ENCODE assay signal across 10 cellular contexts in the genomic region with DNA sequence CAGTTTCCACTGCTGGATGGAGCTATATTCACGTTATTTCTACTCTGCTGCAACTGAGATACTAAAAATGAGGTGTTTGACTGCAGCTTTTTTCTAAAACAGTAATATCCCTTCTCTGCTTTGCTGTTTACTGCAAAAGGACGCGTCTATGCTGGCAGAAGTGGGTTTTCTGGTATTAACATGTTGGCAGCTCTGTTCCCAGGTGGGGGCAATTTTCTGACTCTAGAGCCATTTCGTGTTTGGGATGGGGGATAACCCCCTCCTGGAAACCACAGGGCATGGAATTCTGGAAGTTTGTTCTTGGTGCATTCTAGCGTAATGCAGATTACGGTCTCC. TPM values are rescaled to one million over a fixed set of nuclear protein-coding genes. Genes with fewer than 3 reads are reported as not detected.
DNase-seq lines count a peak whose midpoint lies in the region; ATAC-seq and TF ChIP-seq lines count a peak whose summit lies in the region.
"Had no signal": no experiment of that assay in that cellular context is flagged by ENCODE, and none has a peak within 500 bp of the region (broad histone marks: within the 10 kb centered on the region; RNA-seq: fewer than 3 reads in every experiment).

No MANE protein-coding gene starts in this region.

- H3K27me3 ChIP-seq in GM23338 (ENCODE audit: insufficient read depth): no peaks in the 10 kb centered on the region
- H3K27me3 ChIP-seq in esophagus squamous epithelium: no peaks in the 10 kb centered on the region
- H3K27me3 ChIP-seq in spleen (replicated peaks in 1 of 7): no peaks in the 10 kb centered on the region

- H3K4me1 Mint-ChIP-seq in GM23338: peaks cover 54% of the 10 kb centered on the region

- no peak for ATAC-seq in GM23338

- WGBS in esophagus squamous epithelium, 2 donors: 46 to 59% methylated on average over 4 to 5 of the region's 6 CpGs
- WGBS in spleen, 5 donors: 8 to 34% (median 17%) methylated on average over 6 of the region's 6 CpGs

- peaks cover 3% of the 10 kb centered on the region; the same call in 1 of the 2 replicates for H3K36me3 ChIP-seq in GM23338 (ENCODE audit: insufficient read depth)
- peaks cover 5% of the 10 kb centered on the region; the same call in 1 of the 2 replicates for H3K36me3 ChIP-seq in SK-N-MC (ENCODE audit: insufficient read depth, low read length)
- peaks cover 8 to 60% (median 15%) of the 10 kb centered on the region in 3 donors for H3K36me3 ChIP-seq in esophagus squamous epithelium
- H3K36me3 ChIP-seq in spleen: peaks cover 0 to 81% (median 9%) of the 10 kb centered on the region in 6 donors

- peak overlapping the region; percentile 74; the same call in 1 of the 2 replicates for H3K27ac Mint-ChIP-seq in GM23338

- H3K9me3 ChIP-seq in SK-N-MC (ENCODE audit: low read depth, low read length) (no peaks in the 10 kb centered on the region), esophagus squamous epithelium (no peaks in the 10 kb centered on the region), spleen (no peaks in the 10 kb centered on the region)

- peaks cover 85% of the 10 kb centered on the region for H3K79me2 ChIP-seq in GM23338 (replicated peaks; ENCODE audit: insufficient read depth)

- H3K27me3 Mint-ChIP-seq in GM23338 (ENCODE audit: insufficient read depth, low read depth, poor library complexity): peaks cover 4% of the 10 kb centered on the region

- intact Hi-C loops in esophagus squamous epithelium (cut with DNase I) (no loop called here), spleen (cut with DNase I; ENCODE audit: low total_unique reads) (no loop called here)

- peak overlapping the region; percentile 61; the same call in 2 of the 3 replicates for H3K4me3 Mint-ChIP-seq in GM23338

- H3K4me1 ChIP-seq in GM23338 (ENCODE audit: insufficient read depth) (peaks cover 23% of the 10 kb centered on the region), esophagus squamous epithelium (peaks cover 88 to 93% (median 90%) of the 10 kb centered on the region in 3 donors), spleen (peaks cover 87 to 93% (median 89%) of the 10 kb centered on the region in 6 donors)

- peaks cover 15% of the 10 kb centered on the region; the same call in 2 of the 3 replicates for H3K36me3 Mint-ChIP-seq in GM23338 (ENCODE audit: low read depth)

- H3K27ac ChIP-seq in GM23338 (ENCODE audit: low read depth) (peak overlapping the region; percentile 40; the same call in 1 of the 2 replicates), SK-N-MC (peak overlapping the region; percentile 96), esophagus squamous epithelium (peak overlapping the region; percentile 52 to 98 (median 95)), spleen (peak overlapping the region; percentile 89 to 100 (median 97))

- H3K9me3 Mint-ChIP-seq in GM23338: no peaks in the 10 kb centered on the region

- TF ChIP-seq POLR2A in esophagus squamous epithelium (IDR thresholded peaks at IDR 0.05) (no peak), spleen (IDR thresholded peaks at IDR 0.05) (no peak)

- H3K9ac ChIP-seq in SK-N-MC (ENCODE audit: insufficient read length): peak overlapping the region; percentile 20

- H2AFZ ChIP-seq in GM23338: no peak overlapping the region

- peak overlapping the region; percentile 44; the same call in 1 of the 2 replicates for H3K4me3 ChIP-seq in GM23338
- H3K4me3 ChIP-seq in SK-N-MC: peak overlapping the region; percentile 76
- H3K4me3 ChIP-seq in esophagus squamous epithelium: peak overlapping the region in 3 of 4 donors; percentile 94 to 99 (median 96)
- peak overlapping the region; percentile 23 to 100 (median 94) for H3K4me3 ChIP-seq in spleen

- peaks cover 14% of the 10 kb centered on the region for H3F3A ChIP-seq in GM23338 (replicated peaks; ENCODE audit: low read depth)

- H3K9me2 ChIP-seq in GM23338 (ENCODE audit: insufficient read depth): no peaks in the 10 kb centered on the region

- peak overlapping the region; percentile 78 for H3K4me2 ChIP-seq in GM23338

- peaks cover 17% of the 10 kb centered on the region; the same call in 1 of the 2 replicates for H4K20me1 ChIP-seq in GM23338 (replicated peaks; ENCODE audit: insufficient read depth)

- TF ChIP-seq CTCF in GM23338 (conservative IDR thresholded peaks at IDR 0.05; ENCODE audit: low read depth in 2 of 2) (no peak), esophagus squamous epithelium (IDR thresholded peaks at IDR 0.05) (no peak), spleen (IDR thresholded peaks at IDR 0.05 in 8 of 11, conservative IDR thresholded peaks at IDR 0.05 in 3 of 11) (no peak)

- DNase-seq in GM23338 (ENCODE audit: low spot score) (no peak), SK-N-MC (ENCODE audit: low read depth, low spot score) (no peak), esophagus squamous epithelium (lab: John Stamatoyannopoulos, UW) (no peak), spleen (no peak), HK-2 (ENCODE audit: unreplicated experiment) (no peak), NCI-H2029 (lab: John Stamatoyannopoulos, UW) (no peak), DMS 273 (lab: John Stamatoyannopoulos, UW; ENCODE audit: unreplicated experiment) (no peak)
- DNase-seq: NCI-H1048; SIG-M5; stimulated activated CD4-positive, alpha-beta T cell treated with anti-CD3 and anti-CD28 coated beads, Interleukin-4, amount 100 ng/mL, for 4 hours had no signal

TF ChIP-seq in GM23338, 12 proteins besides CTCF, POLR2A, EP300 and RAD21 (continues in another document):
- TF ChIP-seq ZNF114 (CRISPR knock-in tag; IDR thresholded peaks at IDR 0.05) (no peak), EZH2phosphoT487 (IDR thresholded peaks at IDR 0.05; ENCODE audit: unreplicated experiment) (no peak), STAT1 (IDR thresholded peaks at IDR 0.05; ENCODE audit: unreplicated experiment) (no peak), CREB1 (CRISPR knock-in tag; IDR thresholded peaks at IDR 0.05; ENCODE audit: low read depth) (no peak), JUNB (IDR thresholded peaks at IDR 0.05; ENCODE audit: unreplicated experiment) (no peak), POLR2AphosphoS5 (IDR thresholded peaks at IDR 0.05; ENCODE audit: low read depth) (no peak)
- TF ChIP-seq, protein P1, sequence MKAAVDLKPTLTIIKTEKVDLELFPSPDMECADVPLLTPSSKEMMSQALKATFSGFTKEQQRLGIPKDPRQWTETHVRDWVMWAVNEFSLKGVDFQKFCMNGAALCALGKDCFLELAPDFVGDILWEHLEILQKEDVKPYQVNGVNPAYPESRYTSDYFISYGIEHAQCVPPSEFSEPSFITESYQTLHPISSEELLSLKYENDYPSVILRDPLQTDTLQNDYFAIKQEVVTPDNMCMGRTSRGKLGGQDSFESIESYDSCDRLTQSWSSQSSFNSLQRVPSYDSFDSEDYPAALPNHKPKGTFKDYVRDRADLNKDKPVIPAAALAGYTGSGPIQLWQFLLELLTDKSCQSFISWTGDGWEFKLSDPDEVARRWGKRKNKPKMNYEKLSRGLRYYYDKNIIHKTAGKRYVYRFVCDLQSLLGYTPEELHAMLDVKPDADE (IDR thresholded peaks at IDR 0.05): no peak

RNA-seq across cellular contexts. Expression of gene GRK2, which starts 4.9 kb away (rescaled TPM):
- total RNA-seq in GM23338 (2014; rRNA removed; shearing (Covaris generic)): 62.2 and 72.5 TPM in 2 replicates
- polyA plus RNA-seq in GM23338 (2016; fragmentation: Nextera tagmentation; extraction: Ambion mirVana): 19.5 and 21.7 TPM in 2 replicates
- total RNA-seq in esophagus squamous epithelium: 10 to 100 TPM; 54.1 to 93.2 (median 68.5) TPM
- 100 to 1,000 TPM; 168 to 301 (median 263) TPM for total RNA-seq in spleen
- polyA plus RNA-seq in spleen: 100 to 1,000 TPM; 119 to 270 (median 192) TPM

RNA-seq across cellular contexts. Expression of gene ANKRD13D, which starts 17.9 kb away (rescaled TPM):
- 15.7 and 30.8 TPM in 2 replicates for total RNA-seq in GM23338 (2014; rRNA removed; shearing (Covaris generic))
- polyA plus RNA-seq in GM23338 (2016; fragmentation: Nextera tagmentation; extraction: Ambion mirVana): 19.5 and 20.3 TPM in 2 replicates
- 10 to 100 TPM; 27.4 to 50.6 (median 41.6) TPM for total RNA-seq in esophagus squamous epithelium
- total RNA-seq in spleen: 100 to 1,000 TPM in 5 of 7 donors, 10 to 100 TPM in 2; 67.3 to 151 (median 124) TPM
- 100 to 1,000 TPM in 2 of 3 donors, 10 to 100 TPM in 1; 65.2 to 138 (median 129) TPM for polyA plus RNA-seq in spleen

RNA-seq across cellular contexts. Expression of gene SSH3, which starts 32.1 kb away (rescaled TPM):
- total RNA-seq in GM23338 (2014; rRNA removed; shearing (Covaris generic)): 40.0 and 45.8 TPM in 2 replicates
- polyA plus RNA-seq in GM23338 (2016; fragmentation: Nextera tagmentation; extraction: Ambion mirVana): 17.8 and 25.1 TPM in 2 replicates
- total RNA-seq in esophagus squamous epithelium: 10 to 100 TPM; 51.4 to 78.4 (median 64.8) TPM
- 10 to 100 TPM; 14.6 to 31.8 (median 22.9) TPM for total RNA-seq in spleen
- polyA plus RNA-seq in spleen: 10 to 100 TPM in 1 of 3 donors, 1 to 10 TPM in 2; 4.3 to 11.1 (median 5.9) TPM

Comparison
In these comparisons a context has a peak if more than half of its experiments do, and no peak if none do; other contexts are left out.
1. H3K27ac ChIP-seq: peak in every context shown above with its lines; median percentile 97 in spleen; 96 in SK-N-MC; 95 in esophagus squamous epithelium; 40 in GM23338.
2. H3K4me3 ChIP-seq: peak in every context shown above with its lines; median percentile 96 in esophagus squamous epithelium; 94 in spleen; 76 in SK-N-MC; 44 in GM23338.